Comparison of ENCODE assay signal across 15 cellular contexts in the genomic region with DNA sequence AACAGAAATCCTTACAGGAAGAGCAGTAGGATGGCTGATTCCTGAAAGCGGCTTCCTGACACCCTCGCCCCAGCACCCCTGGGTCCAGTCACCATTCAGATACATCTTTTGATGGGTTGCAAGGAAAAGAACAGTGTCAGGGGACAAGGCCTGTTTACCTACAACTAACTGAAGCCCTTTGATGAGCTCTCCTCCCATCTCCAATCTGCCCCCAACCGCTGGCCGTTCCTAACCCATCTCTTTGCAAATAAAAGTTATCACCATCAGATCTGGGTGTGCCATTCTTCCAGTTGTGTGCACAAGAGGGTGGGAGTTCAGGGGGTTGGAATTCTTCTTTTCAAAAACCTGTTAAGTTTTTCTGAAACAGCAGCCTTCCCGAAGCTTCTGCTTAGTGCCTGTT. TPM values are rescaled to one million over a fixed set of nuclear protein-coding genes. Genes with fewer than 3 reads are reported as not detected.
DNase-seq lines count a peak whose midpoint lies in the region; ATAC-seq and TF ChIP-seq lines count a peak whose summit lies in the region.
"Had no signal": no experiment of that assay in that cellular context is flagged by ENCODE, and none has a peak within 500 bp of the region (broad histone marks: within the 10 kb centered on the region; RNA-seq: fewer than 3 reads in every experiment).

No MANE protein-coding gene starts in this region.

- no peak for DNase-seq in activated naive CD4-positive, alpha-beta T cell treated with anti-CD3 and anti-CD28 coated beads for 36 hours
- DNase-seq in activated naive CD4-positive, alpha-beta T cell treated with Interleukin-2 at 50 U/mL for 16 hours = no peak
- DNase-seq in activated CD8-positive, alpha-beta T cell treated with anti-CD3 and anti-CD28 coated beads for 36 hours = no peak
- DNase-seq in epithelial cell of prostate (ENCODE audit: low read depth, low spot score) = no peak
- DNase-seq in progenitor cell of endocrine pancreas (ENCODE audit: low spot score, unreplicated experiment) = no peak
- DNase-seq in sigmoid colon = no peak
- no peak for DNase-seq in HT-29 (ENCODE audit: low spot score)
- DNase-seq: activated CD4-positive, alpha-beta T cell treated with anti-CD3 and anti-CD28 coated beads, Interleukin-2, amount 50 U/mL, for 1 hour; DMS79 treated with DMSO at 0.1 percent for 48 hours; NCI-H1436 treated with DMSO at 0.1 percent for 48 hours; NCI-H524 treated with DMSO at 0.1 percent for 48 hours; stimulated activated CD4-positive, alpha-beta T cell treated with anti-CD3 and anti-CD28 coated beads, Interleukin-2, amount 100 ng/mL, for 24 hours had no signal

- no peak overlapping the region for H3K4me3 ChIP-seq in sigmoid colon
- H3K4me3 ChIP-seq: PC-9 had no signal

- no peaks in the 10 kb centered on the region for H3K9me3 Mint-ChIP-seq in activated naive CD4-positive, alpha-beta T cell treated with anti-CD3 and anti-CD28 coated beads for 36 hours
- peaks cover 18% of the 10 kb centered on the region for H3K9me3 Mint-ChIP-seq in activated CD8-positive, alpha-beta T cell treated with anti-CD3 and anti-CD28 coated beads for 36 hours
- H3K9me3 Mint-ChIP-seq in progenitor cell of endocrine pancreas (ENCODE audit: low read depth) = peaks cover 2% of the 10 kb centered on the region

- POLR2A ChIA-PET in activated CD8-positive, alpha-beta T cell treated with anti-CD3 and anti-CD28 coated beads for 36 hours (lab: Charles Lee) = interaction anchor here (0.7 to 3.1 kb wide), 6 partner anchors 11 to 157 kb away, joined by 3 to 14 read pairs (median 8); no protein-coding TSS in a partner anchor

- H3K4me1 Mint-ChIP-seq in activated naive CD4-positive, alpha-beta T cell treated with anti-CD3 and anti-CD28 coated beads for 36 hours (ENCODE audit: low read depth) = peaks cover 84% of the 10 kb centered on the region
- peaks cover 84% of the 10 kb centered on the region for H3K4me1 Mint-ChIP-seq in activated CD8-positive, alpha-beta T cell treated with anti-CD3 and anti-CD28 coated beads for 36 hours (ENCODE audit: low read depth)
- H3K4me1 Mint-ChIP-seq in progenitor cell of endocrine pancreas (ENCODE audit: low read depth) = peaks cover 36% of the 10 kb centered on the region

- H3K9me3 ChIP-seq in sigmoid colon = no peaks in the 10 kb centered on the region

- intact Hi-C loops in activated naive CD4-positive, alpha-beta T cell treated with anti-CD3 and anti-CD28 coated beads for 36 hours (cut with micrococcal nuclease) = no loop called here
- intact Hi-C loops in activated CD8-positive, alpha-beta T cell treated with anti-CD3 and anti-CD28 coated beads for 36 hours (cut with micrococcal nuclease) = no loop called here
- intact Hi-C loops in sigmoid colon (cut with DNase I) = no loop called here

- TF ChIP-seq CTCF in activated CD8-positive, alpha-beta T cell treated with anti-CD3 and anti-CD28 coated beads for 36 hours (IDR thresholded peaks at IDR 0.05) = no peak
- no peak for TF ChIP-seq CTCF in progenitor cell of endocrine pancreas (IDR thresholded peaks at IDR 0.05; ENCODE audit: unreplicated experiment)
- no peak for TF ChIP-seq CTCF in sigmoid colon (IDR thresholded peaks at IDR 0.05)

- no peak for TF ChIP-seq POLR2A in sigmoid colon (IDR thresholded peaks at IDR 0.05)

- no peaks in the 10 kb centered on the region for H3K27me3 Mint-ChIP-seq in activated naive CD4-positive, alpha-beta T cell treated with anti-CD3 and anti-CD28 coated beads for 36 hours (ENCODE audit: low read depth)
- H3K27me3 Mint-ChIP-seq in activated CD8-positive, alpha-beta T cell treated with anti-CD3 and anti-CD28 coated beads for 36 hours = no peaks in the 10 kb centered on the region
- H3K27me3 Mint-ChIP-seq in progenitor cell of endocrine pancreas = peaks cover 3% of the 10 kb centered on the region

- peak overlapping the region; percentile 96 for H3K27ac Mint-ChIP-seq in activated naive CD4-positive, alpha-beta T cell treated with anti-CD3 and anti-CD28 coated beads for 36 hours
- H3K27ac Mint-ChIP-seq in activated CD8-positive, alpha-beta T cell treated with anti-CD3 and anti-CD28 coated beads for 36 hours = peak overlapping the region; percentile 46
- H3K27ac Mint-ChIP-seq in progenitor cell of endocrine pancreas = peak overlapping the region; percentile 71

- no peaks in the 10 kb centered on the region for H3K27me3 ChIP-seq in sigmoid colon

- WGBS in sigmoid colon, 2 donors = 62 to 79% methylated on average over 5 of the region's 5 CpGs

- peaks cover 16% of the 10 kb centered on the region for H3K36me3 Mint-ChIP-seq in activated naive CD4-positive, alpha-beta T cell treated with anti-CD3 and anti-CD28 coated beads for 36 hours (ENCODE audit: low read depth)
- peaks cover 70% of the 10 kb centered on the region for H3K36me3 Mint-ChIP-seq in activated CD8-positive, alpha-beta T cell treated with anti-CD3 and anti-CD28 coated beads for 36 hours (ENCODE audit: low read depth)
- no peaks in the 10 kb centered on the region for H3K36me3 Mint-ChIP-seq in progenitor cell of endocrine pancreas (ENCODE audit: insufficient read depth)

- ATAC-seq in activated CD8-positive, alpha-beta T cell treated with anti-CD3 and anti-CD28 coated beads for 36 hours = no peak
- ATAC-seq in HG03354 (IDR thresholded peaks at IDR 0.05; ENCODE audit: poor library complexity, severe bottlenecking, unreplicated experiment) = no peak

- no peaks in the 10 kb centered on the region for H3K36me3 ChIP-seq in sigmoid colon

- H3K4me1 ChIP-seq in sigmoid colon = peaks cover 0 to 17% (median 5%) of the 10 kb centered on the region in 4 donors

- peak overlapping the region; percentile 93 for H3K27ac ChIP-seq in epithelial cell of prostate
- no peak overlapping the region for H3K27ac ChIP-seq in sigmoid colon
- H3K27ac ChIP-seq: KMS-11, PC-9 had no signal

- TF ChIP-seq EP300 in sigmoid colon (IDR thresholded peaks at IDR 0.05) = no peak

- peak overlapping the region; percentile 16 for H3K4me3 Mint-ChIP-seq in activated naive CD4-positive, alpha-beta T cell treated with anti-CD3 and anti-CD28 coated beads for 36 hours
- no peak overlapping the region for H3K4me3 Mint-ChIP-seq in activated CD8-positive, alpha-beta T cell treated with anti-CD3 and anti-CD28 coated beads for 36 hours
- H3K4me3 Mint-ChIP-seq in progenitor cell of endocrine pancreas (ENCODE audit: low read depth) = peak overlapping the region; percentile 11

- CTCF ChIA-PET in activated naive CD4-positive, alpha-beta T cell treated with anti-CD3 and anti-CD28 coated beads for 36 hours (lab: Charles Lee) = interaction anchor here (0.6 to 1.5 kb wide), 3 partner anchors 17 to 91 kb away, joined by 3 to 4 read pairs (median 3); no protein-coding TSS in a partner anchor
- CTCF ChIA-PET in activated CD8-positive, alpha-beta T cell treated with anti-CD3 and anti-CD28 coated beads for 36 hours (lab: Charles Lee) = interaction anchor here (0.7 to 3.2 kb wide), 6 partner anchors 11 to 312 kb away, joined by 3 to 10 read pairs (median 4); no protein-coding TSS in a partner anchor

RNA-seq across cellular contexts. Expression of gene ARL4C, which starts 48.9 kb away (rescaled TPM):
- total RNA-seq in activated naive CD4-positive, alpha-beta T cell treated with anti-CD3 and anti-CD28 coated beads for 36 hours = 10 to 100 TPM; 24.2 to 24.9 TPM
- 10 to 100 TPM; 44.8 to 45.1 TPM for total RNA-seq in activated CD8-positive, alpha-beta T cell treated with anti-CD3 and anti-CD28 coated beads for 36 hours
- 39.9 and 41.8 TPM in 2 replicates for total RNA-seq in progenitor cell of endocrine pancreas
- 1 to 10 TPM; 7.2 to 8.9 (median 8.4) TPM for total RNA-seq in sigmoid colon
- 10 to 100 TPM in 1 of 3 donors, 1 to 10 TPM in 2; 4.8 to 15.8 (median 8.3) TPM for polyA plus RNA-seq in sigmoid colon
- 1.5 and 2.1 TPM in 2 replicates for total RNA-seq in HT-29 (2014; rRNA removed; shearing (Covaris generic))

Comparison
In these comparisons a context has a peak if more than half of its experiments do, and no peak if none do; other contexts are left out.
1. H3K27ac Mint-ChIP-seq: peak in every context shown above with its lines; median percentile 96 in activated naive CD4-positive, alpha-beta T cell treated with anti-CD3 and anti-CD28 coated beads for 36 hours; 71 in progenitor cell of endocrine pancreas; 46 in activated CD8-positive, alpha-beta T cell treated with anti-CD3 and anti-CD28 coated beads for 36 hours.